In the genomic region with DNA sequence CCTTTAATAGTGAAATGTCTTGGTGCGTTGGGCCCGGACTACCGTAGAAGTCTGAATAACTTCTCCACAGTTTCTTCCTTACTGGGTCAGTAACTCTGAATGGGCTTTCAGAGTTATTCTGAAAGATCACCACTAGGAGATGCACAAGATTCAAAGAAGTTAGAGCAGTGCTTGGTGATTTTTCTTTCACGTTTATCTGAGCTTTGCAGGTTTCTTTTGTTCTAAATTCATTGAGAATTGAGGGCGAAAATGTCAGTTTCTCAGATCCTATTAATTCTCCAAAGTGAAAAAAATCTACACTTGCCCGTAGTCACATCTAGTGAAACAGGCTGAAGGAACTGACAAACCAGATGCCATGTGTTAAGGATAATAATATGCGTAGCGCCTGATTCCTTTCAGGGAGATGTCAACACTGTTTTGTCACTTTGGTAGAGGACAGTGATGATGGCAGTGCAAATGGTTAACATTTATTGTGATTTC, we compare ENCODE assay signal across 8 cellular contexts.
A peak's percentile ranks its signal among the peaks of the same experiment; 100 is the strongest.
DNase-seq lines count a peak whose midpoint lies in the region; ATAC-seq and TF ChIP-seq lines count a peak whose summit lies in the region.

No MANE protein-coding gene starts in this region.

- no peak for TF ChIP-seq POLR2A in Peyer's patch (IDR thresholded peaks at IDR 0.05)

- no peaks in the 10 kb centered on the region for H3K27me3 ChIP-seq in A673 (replicated peaks; ENCODE audit: insufficient read depth, low read depth, low read length, poor library complexity)
- no peaks in the 10 kb centered on the region for H3K27me3 ChIP-seq in Peyer's patch
- peaks cover 0 to 7% (median 0%) of the 10 kb centered on the region in 45 donors for H3K27me3 ChIP-seq in dorsolateral prefrontal cortex
- H3K27me3 ChIP-seq in aorta (ENCODE audit: control insufficient read depth in 1 of 2, insufficient read depth in 2 of 2, low read length in 1 of 2) = no peaks in the 10 kb centered on the region

- 20 to 21% methylated on average over 8 of the region's 8 CpGs for WGBS in aorta, 2 donors

- H3K4me1 ChIP-seq in A673 (ENCODE audit: insufficient read depth, low read length, poor library complexity, severe bottlenecking) (no peaks in the 10 kb centered on the region), Peyer's patch (no peaks in the 10 kb centered on the region), aorta (ENCODE audit: control insufficient read depth in 1 of 2, insufficient read depth in 2 of 2, low read length in 2 of 2) (peaks cover 2% of the 10 kb centered on the region in 2 donors)

- CTCF ChIA-PET in A673 (lab: Charles Lee) = interaction anchor here (0.6 to 2.6 kb wide), 14 partner anchors 121 to 662 kb away, joined by 3 to 59 read pairs (median 7); no protein-coding TSS in a partner anchor

- DNase-seq in A673 (ENCODE audit: low spot score) = peak; percentile 70
- DNase-seq in GM12864 (ENCODE audit: low read depth) = peak; percentile 48
- peak; percentile 86 for DNase-seq in LHCN-M2 (ENCODE audit: low read depth)
- no peak for DNase-seq in Peyer's patch
- no peak for DNase-seq in dorsolateral prefrontal cortex
- peak; percentile 77 for DNase-seq in medulla oblongata (ENCODE audit: extremely low spot score)
- DNase-seq in aorta = no peak

- ATAC-seq in aorta (ENCODE audit: low FRiP score) (peak; percentile 86), HG03342 (IDR thresholded peaks at IDR 0.05; ENCODE audit: unreplicated experiment) (no peak)

- intact Hi-C loops in A673 (cut with micrococcal nuclease; ENCODE audit: unreplicated experiment) (loop anchor here (1.0 to 2.0 kb wide), 2 partner anchors 418 to 462 kb away; no protein-coding TSS in a partner anchor), dorsolateral prefrontal cortex (cut with DNase I) (loop anchor here (1.0 to 10.0 kb wide), 4 partner anchors 120 to 463 kb away; no protein-coding TSS in a partner anchor), aorta (cut with DNase I) (loop anchor here (1.0 to 10.0 kb wide), 7 partner anchors 113 to 463 kb away; partner anchors contain the start of gene CDC42EP3 (in 1 of the 2))

- no peak overlapping the region for H3K27ac ChIP-seq in A673 (ENCODE audit: low read depth, low read length, poor library complexity, severe bottlenecking)
- no peak overlapping the region for H3K27ac ChIP-seq in Peyer's patch
- no peak overlapping the region for H3K27ac ChIP-seq in dorsolateral prefrontal cortex
- H3K27ac ChIP-seq in aorta (ENCODE audit: low read depth in 1 of 2, low read length in 2 of 2) = no peak overlapping the region

- TF ChIP-seq CTCF in A673 (conservative IDR thresholded peaks at IDR 0.05; ENCODE audit: low read depth, low read length) (peak; percentile 84), GM12864 (IDR thresholded peaks at IDR 0.05; ENCODE audit: low read depth, low read length, missing control alignments) (peak; percentile 88), Peyer's patch (IDR thresholded peaks at IDR 0.05) (peak; percentile 45 to 96 (median 87)), dorsolateral prefrontal cortex (IDR thresholded peaks at IDR 0.05 in 54 of 56, conservative IDR thresholded peaks at IDR 0.05 in 2 of 56; ENCODE audit: low read depth in 1 of 56, partially characterized antibody in 56 of 56) (peak; percentile 63 to 93 (median 80))

- H3K4me3 ChIP-seq in A673 (ENCODE audit: low read depth, low read length, poor library complexity, severe bottlenecking) (no peak overlapping the region), GM12864 (ENCODE audit: low read depth, low read length) (no peak overlapping the region), Peyer's patch (no peak overlapping the region), dorsolateral prefrontal cortex (peak overlapping the region in 2 of 59 donors; percentile 11 to 39), aorta (ENCODE audit: low read length in 2 of 2) (no peak overlapping the region)

- H3K9me3 ChIP-seq in A673 (ENCODE audit: low read depth, low read length, poor library complexity, severe bottlenecking) = no peaks in the 10 kb centered on the region
- no peaks in the 10 kb centered on the region for H3K9me3 ChIP-seq in Peyer's patch
- no peaks in the 10 kb centered on the region for H3K9me3 ChIP-seq in aorta (ENCODE audit: control insufficient read depth, low read length)

- POLR2A ChIA-PET in A673 (lab: Charles Lee; ENCODE audit: low non-redundant PET) = no interaction called here

- H3K36me3 ChIP-seq in A673 (ENCODE audit: insufficient read depth, low read length, poor library complexity, severe bottlenecking) = no peaks in the 10 kb centered on the region
- no peaks in the 10 kb centered on the region for H3K36me3 ChIP-seq in Peyer's patch
- H3K36me3 ChIP-seq in aorta (ENCODE audit: control insufficient read depth in 1 of 2, insufficient read depth in 2 of 2, low read length in 1 of 2) = no peaks in the 10 kb centered on the region

- no TSS peak for BruUV-seq in A673 (replicated peaks; lab: Mats Ljungman, UMichigan)

Comparison
In these comparisons a context has a peak if more than half of its experiments do, and no peak if none do; other contexts are left out.
1. DNase-seq: peak in A673 (single experiment), GM12864 (single experiment), LHCN-M2 (single experiment) and medulla oblongata (single experiment); none in Peyer's patch (0 of 3), dorsolateral prefrontal cortex (0 of 10) and aorta (0 of 2).
2. Peak in every context shown above with its lines, with median percentiles within 50 percentile points of each other: CTCF ChIP-seq.